Comparison of ENCODE assay signal across 8 cellular contexts in the genomic region with DNA sequence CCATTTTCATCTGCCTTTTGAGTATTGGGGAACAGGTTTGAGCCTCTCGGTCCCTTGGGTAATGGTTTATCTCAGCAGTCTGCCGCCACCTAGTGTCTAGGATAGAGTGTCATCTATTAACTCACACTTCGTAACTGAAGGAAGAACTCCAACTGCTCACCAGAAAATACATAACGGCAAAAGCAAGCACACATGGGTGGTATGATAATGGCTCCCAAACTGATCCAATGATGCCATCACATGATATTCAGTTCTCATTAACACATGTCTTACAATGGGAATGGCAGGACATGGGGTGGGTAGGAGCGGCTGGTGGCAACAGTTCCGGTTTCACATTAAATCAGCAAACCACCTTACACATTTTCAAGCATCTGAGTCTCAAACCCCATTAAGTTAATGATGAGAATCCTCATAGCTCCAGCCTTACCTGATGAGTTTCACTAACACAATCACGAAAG.
DNase-seq lines count a peak whose midpoint lies in the region; ATAC-seq, FAIRE-seq and TF ChIP-seq lines count a peak whose summit lies in the region.

No MANE protein-coding gene starts in this region.

- no peaks in the 10 kb centered on the region for H3K9me2 ChIP-seq in OCI-LY7 (ENCODE audit: insufficient read depth, low read length)
- no peaks in the 10 kb centered on the region for H3K9me2 ChIP-seq in hepatocyte (replicated peaks; ENCODE audit: insufficient read depth)

- no peak overlapping the region; the same call in 1 of the 2 replicates for H2AK5ac ChIP-seq in IMR-90 (ENCODE audit: low read depth, low read length)

- no peak overlapping the region for H3K4me3 Mint-ChIP-seq in activated naive CD8-positive, alpha-beta T cell treated with anti-CD3 and anti-CD28 coated beads, Interleukin-2, amount 50 U/mL, for 24 hours

- dilution Hi-C loops in IMR-90 (cut with HindIII; ENCODE audit: low sequenced_read_pairs, unreplicated experiment): no loop called here

- H3K9ac ChIP-seq in IMR-90 (ENCODE audit: low read depth, low read length): no peak overlapping the region; the same call in 1 of the 2 replicates

- H3K79me2 ChIP-seq in OCI-LY7 (ENCODE audit: insufficient read depth, low read depth, low read length) (no peaks in the 10 kb centered on the region), hepatocyte (no peaks in the 10 kb centered on the region)

- no peak overlapping the region for H3K18ac ChIP-seq in IMR-90 (ENCODE audit: low read depth, low read length)

- H3K9me3 Mint-ChIP-seq in activated naive CD8-positive, alpha-beta T cell treated with anti-CD3 and anti-CD28 coated beads, Interleukin-2, amount 50 U/mL, for 24 hours: no peaks in the 10 kb centered on the region

- POLR2A ChIA-PET in IMR-90 (lab: Charles Lee; ENCODE audit: unreplicated experiment): no interaction called here
- POLR2A ChIA-PET in OCI-LY7 (lab: Charles Lee): interaction anchor here (0.5 to 2.0 kb wide), 2 partner anchors 11 to 1269 kb away, joined by 3 to 6 read pairs; no protein-coding TSS in a partner anchor

- no peak for TF ChIP-seq POLR2A in IMR-90 (IDR thresholded peaks at IDR 0.05; ENCODE audit: low read depth, low read length)

- FAIRE-seq in small intestine (lab: Jason Lieb, UNC): no peak

- no peak overlapping the region for H3K27ac Mint-ChIP-seq in activated naive CD8-positive, alpha-beta T cell treated with anti-CD3 and anti-CD28 coated beads, Interleukin-2, amount 50 U/mL, for 24 hours

- no peak overlapping the region for H4K5ac ChIP-seq in IMR-90 (ENCODE audit: low read depth, low read length)

- no peaks in the 10 kb centered on the region for H4K20me1 ChIP-seq in IMR-90 (ENCODE audit: insufficient read depth, low read length)
- H4K20me1 ChIP-seq in OCI-LY7 (ENCODE audit: insufficient read depth, low read length): no peaks in the 10 kb centered on the region
- H4K20me1 ChIP-seq in hepatocyte (ENCODE audit: insufficient read depth, poor library complexity, severe bottlenecking): no peaks in the 10 kb centered on the region

- TF ChIP-seq RAD21 in IMR-90 (IDR thresholded peaks at IDR 0.05; ENCODE audit: low read length): peak; percentile 88

- H3K4ac ChIP-seq in IMR-90 (ENCODE audit: low read depth, low read length): peak overlapping the region; percentile 24; the same call in 1 of the 2 replicates

- H3K9me3 ChIP-seq in IMR-90 (ENCODE audit: control insufficient read depth, insufficient read depth, low read length) (no peaks in the 10 kb centered on the region), OCI-LY7 (ENCODE audit: low read length) (no peaks in the 10 kb centered on the region), hepatocyte (ENCODE audit: low read depth) (no peaks in the 10 kb centered on the region), small intestine (ENCODE audit: control insufficient read depth, low read depth) (no peaks in the 10 kb centered on the region)

- H3K4me2 ChIP-seq in IMR-90 (ENCODE audit: low read depth, low read length) (peak overlapping the region; percentile 78), OCI-LY7 (ENCODE audit: low read length) (peak overlapping the region; percentile 76), hepatocyte (no peak overlapping the region)

- no peak overlapping the region for H2BK15ac ChIP-seq in IMR-90 (ENCODE audit: low read depth, low read length)

- H3K4me3 ChIP-seq in IMR-90 (ENCODE audit: insufficient read depth, low read depth, low read length): no peak overlapping the region
- H3K4me3 ChIP-seq in OCI-LY7 (ENCODE audit: low read depth, low read length, poor library complexity, severe bottlenecking): peak overlapping the region; percentile 55
- H3K4me3 ChIP-seq in hepatocyte: no peak overlapping the region
- H3K4me3 ChIP-seq in small intestine (ENCODE audit: low read depth in 1 of 2, low read length in 2 of 2): no peak overlapping the region

- H3K27ac ChIP-seq in IMR-90 (ENCODE audit: insufficient read depth, low read length): no peak overlapping the region
- H3K27ac ChIP-seq in OCI-LY7 (ENCODE audit: low read depth, low read length, poor library complexity, severe bottlenecking): no peak overlapping the region
- H3K27ac ChIP-seq in hepatocyte: no peak overlapping the region
- H3K27ac ChIP-seq in small intestine (ENCODE audit: low read depth in 1 of 2, low read length in 1 of 2): no peak overlapping the region

- H4K91ac ChIP-seq in IMR-90 (ENCODE audit: insufficient read depth, low read depth, low read length): no peak overlapping the region

- CTCF ChIA-PET in IMR-90 (lab: Yijun Ruan, JAX): interaction anchor here (0.8 to 3.7 kb wide), 4 partner anchors 315 to 1021 kb away, joined by 3 to 21 read pairs (median 3); a partner anchor contains a TSS
- CTCF ChIA-PET in OCI-LY7 (lab: Charles Lee; ENCODE audit: unreplicated experiment): interaction anchor here (0.6 kb wide), 1 partner anchor 1839 kb away, joined by 3 read pairs; no protein-coding TSS in a partner anchor

- no TSS peak for BruUV-seq in IMR-90 (replicated peaks; lab: Mats Ljungman, UMichigan)
- BruUV-seq in OCI-LY7 (replicated peaks; lab: Mats Ljungman, UMichigan): no TSS peak

- H3K4me1 Mint-ChIP-seq in activated naive CD8-positive, alpha-beta T cell treated with anti-CD3 and anti-CD28 coated beads, Interleukin-2, amount 50 U/mL, for 24 hours: no peaks in the 10 kb centered on the region

- H3K36me3 ChIP-seq in IMR-90 (ENCODE audit: control insufficient read depth, insufficient read depth, low read length): no peaks in the 10 kb centered on the region
- no peaks in the 10 kb centered on the region for H3K36me3 ChIP-seq in OCI-LY7 (ENCODE audit: insufficient read depth, low read length)
- H3K36me3 ChIP-seq in hepatocyte (replicated peaks; ENCODE audit: insufficient read depth, low read depth): no peaks in the 10 kb centered on the region
- no peaks in the 10 kb centered on the region for H3K36me3 ChIP-seq in small intestine (ENCODE audit: control insufficient read depth in 2 of 2, insufficient read depth in 2 of 2, low read length in 2 of 2)

- H2AFZ ChIP-seq in IMR-90 (replicated peaks; ENCODE audit: low read length, poor library complexity) (peak overlapping the region; percentile 7), OCI-LY7 (ENCODE audit: low read length) (peak overlapping the region; percentile 99), hepatocyte (no peak overlapping the region)

- no peak overlapping the region for H3K23ac ChIP-seq in IMR-90 (ENCODE audit: low read depth, low read length)

- H3K36me3 Mint-ChIP-seq in activated naive CD8-positive, alpha-beta T cell treated with anti-CD3 and anti-CD28 coated beads, Interleukin-2, amount 50 U/mL, for 24 hours (ENCODE audit: low read depth): no peaks in the 10 kb centered on the region

- H3K9me1 ChIP-seq in IMR-90 (ENCODE audit: insufficient read depth, low read length): no peaks in the 10 kb centered on the region

- no peak overlapping the region for H2AK9ac ChIP-seq in IMR-90 (replicated peaks; ENCODE audit: low read depth, low read length, poor library complexity)

- intact Hi-C loops in IMR-90 (cut with micrococcal nuclease) (loop anchor here (1.0 to 5.0 kb wide), 4 partner anchors 372 to 1021 kb away; no protein-coding TSS in a partner anchor), OCI-LY7 (cut with micrococcal nuclease; ENCODE audit: unreplicated experiment) (loop anchor here (1.0 to 10.0 kb wide), 8 partner anchors 101 to 1021 kb away; no protein-coding TSS in a partner anchor)

- in situ Hi-C loops in IMR-90 (cut with MboI; ENCODE audit: low sequenced_read_pairs): loop anchor here (5.0 kb wide), 1 partner anchor 1019 kb away; no protein-coding TSS in a partner anchor

- no peaks in the 10 kb centered on the region for H3K27me3 ChIP-seq in IMR-90 (ENCODE audit: control insufficient read depth, insufficient read depth, low read length)
- H3K27me3 ChIP-seq in hepatocyte: no peaks in the 10 kb centered on the region
- H3K27me3 ChIP-seq in small intestine (ENCODE audit: control insufficient read depth in 2 of 2, insufficient read depth in 2 of 2, low read length in 2 of 2): no peaks in the 10 kb centered on the region

- H2BK20ac ChIP-seq in IMR-90 (ENCODE audit: low read depth, low read length): peak overlapping the region; percentile 38; the same call in 1 of the 2 replicates

- H3K79me1 ChIP-seq in IMR-90 (ENCODE audit: low read depth in 1 of 2, low read length in 2 of 2): no peaks in the 10 kb centered on the region

- TF ChIP-seq CTCF in IMR-90 (conservative IDR thresholded peaks at IDR 0.05; ENCODE audit: low read depth, low read length): peak; percentile 81
- peak; percentile 98 for TF ChIP-seq CTCF in OCI-LY7 (conservative IDR thresholded peaks at IDR 0.05; ENCODE audit: low read length)
- peak; percentile 71 for TF ChIP-seq CTCF in hepatocyte (IDR thresholded peaks at IDR 0.05; ENCODE audit: poor library complexity)

- DNase-seq in Daoy (ENCODE audit: low read depth) (peak; percentile 76), IMR-90 (peak; percentile 75), OCI-LY7 (ENCODE audit: low spot score) (peak; percentile 86), hepatocyte (ENCODE audit: low spot score) (peak; percentile 80), small intestine (peak; percentile 78)
- DNase-seq in activated naive CD8-positive, alpha-beta T cell treated with anti-CD3 and anti-CD28 coated beads, Interleukin-2, amount 50 U/mL, for 24 hours: peak; percentile 42
- no peak for DNase-seq in effector CD8-positive, alpha-beta T cell (lab: John Stamatoyannopoulos, UW)

- H3K14ac ChIP-seq in IMR-90 (replicated peaks; ENCODE audit: low read depth, low read length): no peak overlapping the region; the same call in 1 of the 2 replicates

- H4K8ac ChIP-seq in IMR-90 (ENCODE audit: low read depth in 2 of 2, low read length in 2 of 2): no peak overlapping the region

- ATAC-seq in GM21390 (IDR thresholded peaks at IDR 0.05; ENCODE audit: unreplicated experiment): peak; percentile 52
- ATAC-seq in IMR-90 (ENCODE audit: low read depth): peak; percentile 77
- peak; percentile 80 for ATAC-seq in activated naive CD8-positive, alpha-beta T cell treated with anti-CD3 and anti-CD28 coated beads, Interleukin-2, amount 50 U/mL, for 24 hours

- peaks cover 17% of the 10 kb centered on the region for H3K27me3 Mint-ChIP-seq in activated naive CD8-positive, alpha-beta T cell treated with anti-CD3 and anti-CD28 coated beads, Interleukin-2, amount 50 U/mL, for 24 hours

- no peak overlapping the region for H3K56ac ChIP-seq in IMR-90 (ENCODE audit: extremely low read depth, insufficient read depth, low read length)

- peaks cover 9% of the 10 kb centered on the region for H3K4me1 ChIP-seq in IMR-90 (ENCODE audit: control insufficient read depth, insufficient read depth, low read length)
- H3K4me1 ChIP-seq in OCI-LY7 (ENCODE audit: insufficient read depth, low read length, poor library complexity, severe bottlenecking): peaks cover 58% of the 10 kb centered on the region
- peaks cover 7% of the 10 kb centered on the region for H3K4me1 ChIP-seq in hepatocyte (ENCODE audit: insufficient read depth)
- peaks cover 0 to 3% of the 10 kb centered on the region in 2 donors for H3K4me1 ChIP-seq in small intestine (ENCODE audit: control insufficient read depth in 2 of 2, insufficient read depth in 1 of 2, low read depth in 1 of 2, low read length in 1 of 2)

- H2BK120ac ChIP-seq in IMR-90 (ENCODE audit: low read depth, low read length): peak overlapping the region; percentile 75; the same call in 1 of the 2 replicates

- no peak overlapping the region for H2BK5ac ChIP-seq in IMR-90 (ENCODE audit: low read depth, low read length, poor library complexity, severe bottlenecking)

- no CpG with 5 or more reads among the region's 7 CpGs for WGBS in IMR-90 (ENCODE audit: extremely low coverage in 2 of 2, insufficient read length in 1 of 2), 2 experiments
- 46% methylated on average over 7 of the region's 7 CpGs for WGBS in hepatocyte (ENCODE audit: low lambda C conversion rate, missing lambda C conversion rate)
- 36 to 44% (median 39%) methylated on average over 7 of the region's 7 CpGs for WGBS in small intestine, 3 donors
